ENCODE assay signal across 25 cellular contexts in genomic region chr17:360141-360705, GRCh38. TPM values are rescaled to one million over a fixed set of nuclear protein-coding genes. Genes with fewer than 3 reads are reported as not detected.
DNase-seq lines count a peak whose midpoint lies in the region; ATAC-seq, FAIRE-seq and TF ChIP-seq lines count a peak whose summit lies in the region.
"Had no signal": no experiment of that assay in that cellular context is flagged by ENCODE, and none has a peak within 500 bp of the region (broad histone marks: within the 10 kb centered on the region; RNA-seq: fewer than 3 reads in every experiment).

No MANE protein-coding gene starts in this region.

- H3K27ac ChIP-seq in kidney (ENCODE audit: low read depth in 2 of 2, low read length in 2 of 2) (no peak overlapping the region), neural progenitor cell (no peak overlapping the region), left lung (no peak overlapping the region)
- H3K27ac ChIP-seq: BLaER1 treated with 17β-estradiol and CSF1 and Interleukin-3, amounts not matched to agents 10 nM and 100 nM; HL-60; RWPE1 had no signal

- no peaks in the 10 kb centered on the region for H3K36me3 ChIP-seq in kidney (ENCODE audit: control insufficient read depth in 1 of 2, insufficient read depth in 2 of 2, low read length in 2 of 2)
- H3K36me3 ChIP-seq in neural progenitor cell: no peaks in the 10 kb centered on the region
- H3K36me3 ChIP-seq in left lung: no peaks in the 10 kb centered on the region
- H3K36me3 ChIP-seq: BLaER1 treated with 17β-estradiol and CSF1 and Interleukin-3, amounts not matched to agents 10 nM and 100 nM; HAP-1 had no signal

- peak; percentile 49 for DNase-seq in activated effector memory CD4-positive, alpha-beta T cell treated with anti-CD3 and anti-CD28 coated beads, Interleukin-2, amount 50 U/mL, for 16 hours
- DNase-seq in activated effector memory CD4-positive, alpha-beta T cell treated with Interleukin-2 at 50 U/mL for 16 hours: no peak
- DNase-seq in kidney (peak; percentile 60), neural progenitor cell (ENCODE audit: low spot score) (no peak), left lung (no peak)
- DNase-seq in activated naive CD8-positive, alpha-beta T cell treated with anti-CD3 and anti-CD28 coated beads for 36 hours: no peak
- DNase-seq: 8988T; CD4-positive, alpha-beta memory T cell; DMS 273 treated with DMSO at 0.1 percent for 48 hours; DMS79 treated with DMSO at 0.1 percent for 48 hours; KG1; NCI-H1092; NCI-H1436 treated with DMSO at 0.1 percent for 48 hours; NCI-H1930; NCI-H226; NCI-H510A treated with DMSO at 0.1 percent for 48 hours; NCI-H748 treated with DMSO at 0.1 percent for 48 hours; NK-92 treated with Interleukin-12 subunit alpha and Interleukin-12 subunit beta, amount 100 ng/mL, for 24 hours; SHP77 treated with DMSO at 0.1 percent for 48 hours had no signal

- no peak overlapping the region for H3K4me3 Mint-ChIP-seq in neural progenitor cell
- H3K4me3 Mint-ChIP-seq in activated naive CD8-positive, alpha-beta T cell treated with anti-CD3 and anti-CD28 coated beads for 36 hours: no peak overlapping the region
- H3K4me3 Mint-ChIP-seq: CD4-positive, alpha-beta memory T cell had no signal

- no peak for FAIRE-seq in kidney (lab: Jason Lieb, UNC)

- H3K79me2 ChIP-seq in neural progenitor cell (ENCODE audit: low read depth): no peaks in the 10 kb centered on the region

- H3K9me3 ChIP-seq in kidney (ENCODE audit: control insufficient read depth in 1 of 2, low read length in 2 of 2) (no peaks in the 10 kb centered on the region), neural progenitor cell (ENCODE audit: low read depth) (no peaks in the 10 kb centered on the region), left lung (no peaks in the 10 kb centered on the region)
- H3K9me3 ChIP-seq: Caco-2, HAP-1 had no signal

- H3K4me1 ChIP-seq in kidney (ENCODE audit: control insufficient read depth in 1 of 2, insufficient read depth in 1 of 2, low read depth in 1 of 2, low read length in 2 of 2) (peaks cover 0 to 1% of the 10 kb centered on the region in 2 donors), neural progenitor cell (no peaks in the 10 kb centered on the region), left lung (no peaks in the 10 kb centered on the region)
- H3K4me1 ChIP-seq: Caco-2, HAP-1 had no signal

- H3K9ac ChIP-seq in kidney (ENCODE audit: low read length in 2 of 2): no peak overlapping the region
- H3K9ac ChIP-seq in neural progenitor cell: no peak overlapping the region
- H3K9ac ChIP-seq: BLaER1 treated with 17β-estradiol and CSF1 and Interleukin-3, amounts not matched to agents 10 nM and 100 nM had no signal

- peaks cover 7% of the 10 kb centered on the region for H3K27me3 Mint-ChIP-seq in neural progenitor cell (ENCODE audit: insufficient read depth, low read depth)
- H3K27me3 Mint-ChIP-seq in activated naive CD8-positive, alpha-beta T cell treated with anti-CD3 and anti-CD28 coated beads for 36 hours: peaks cover 4% of the 10 kb centered on the region

- peak overlapping the region; percentile 11 for H3K27ac Mint-ChIP-seq in neural progenitor cell
- H3K27ac Mint-ChIP-seq in activated naive CD8-positive, alpha-beta T cell treated with anti-CD3 and anti-CD28 coated beads for 36 hours: no peak overlapping the region
- H3K27ac Mint-ChIP-seq: CD4-positive, alpha-beta memory T cell had no signal

- intact Hi-C loops in kidney (cut with DNase I): no loop called here
- intact Hi-C loops in left lung (cut with DNase I): no loop called here

- H3K27me3 ChIP-seq in neural progenitor cell: no peaks in the 10 kb centered on the region
- no peaks in the 10 kb centered on the region for H3K27me3 ChIP-seq in left lung

- peaks cover 5% of the 10 kb centered on the region for H3F3A ChIP-seq in neural progenitor cell (ENCODE audit: low read depth)

- H3K4me3 ChIP-seq in kidney (ENCODE audit: low read length in 2 of 2): no peak overlapping the region
- no peak overlapping the region for H3K4me3 ChIP-seq in neural progenitor cell
- H3K4me3 ChIP-seq in left lung: no peak overlapping the region
- H3K4me3 ChIP-seq: BLaER1 treated with 17β-estradiol and CSF1 and Interleukin-3, amounts not matched to agents 10 nM and 100 nM; HAP-1 had no signal

- ATAC-seq in HG02571 (IDR thresholded peaks at IDR 0.05; ENCODE audit: unreplicated experiment) (no peak), left lung (no peak)

- no peak for TF ChIP-seq CTCF in kidney (IDR thresholded peaks at IDR 0.05; ENCODE audit: borderline replicate concordance, extremely low read depth, insufficient read depth)
- no peak for TF ChIP-seq CTCF in neural progenitor cell (IDR thresholded peaks at IDR 0.05)
- TF ChIP-seq CTCF in left lung (IDR thresholded peaks at IDR 0.05): no peak

- no peak overlapping the region for H2AFZ ChIP-seq in neural progenitor cell (replicated peaks)

- H4K20me1 ChIP-seq in neural progenitor cell (ENCODE audit: low read depth): no peaks in the 10 kb centered on the region

- H3K4me1 Mint-ChIP-seq in neural progenitor cell: peaks cover 36% of the 10 kb centered on the region
- H3K4me1 Mint-ChIP-seq in activated naive CD8-positive, alpha-beta T cell treated with anti-CD3 and anti-CD28 coated beads for 36 hours: peaks cover 12% of the 10 kb centered on the region

- no peak overlapping the region for H3K4me2 ChIP-seq in neural progenitor cell
- H3K4me2 ChIP-seq: BLaER1 treated with 17β-estradiol and CSF1 and Interleukin-3, amounts not matched to agents 10 nM and 100 nM had no signal

- peaks cover 2% of the 10 kb centered on the region for H3K36me3 Mint-ChIP-seq in neural progenitor cell
- H3K36me3 Mint-ChIP-seq in activated naive CD8-positive, alpha-beta T cell treated with anti-CD3 and anti-CD28 coated beads for 36 hours: no peaks in the 10 kb centered on the region
- H3K36me3 Mint-ChIP-seq: CD4-positive, alpha-beta memory T cell had no signal

- peaks cover 9% of the 10 kb centered on the region for H3K9me3 Mint-ChIP-seq in neural progenitor cell
- H3K9me3 Mint-ChIP-seq in activated naive CD8-positive, alpha-beta T cell treated with anti-CD3 and anti-CD28 coated beads for 36 hours: peaks cover 2% of the 10 kb centered on the region

RNA-seq across cellular contexts. Expression of gene RPH3AL, which starts 7.6 kb away (rescaled TPM):
- total RNA-seq in kidney (55.9 TPM), neural progenitor cell (ENCODE audit: low replicate concordance) (7.5 TPM in 2 replicates), left lung (10 to 100 TPM; 44.7 to 57.1 TPM)
- 18.1 TPM for polyA plus RNA-seq in kidney (ENCODE audit: insufficient read depth, low read depth, low replicate concordance)
- 1 to 10 TPM in 1 of 2 experiments, under 1 TPM in 1; 0.64 to 1.2 TPM for total RNA-seq in activated naive CD8-positive, alpha-beta T cell treated with anti-CD3 and anti-CD28 coated beads for 36 hours

Comparison
In these comparisons a context has a peak if more than half of its experiments do, and no peak if none do; other contexts are left out.
1. DNase-seq: peak in activated effector memory CD4-positive, alpha-beta T cell treated with anti-CD3 and anti-CD28 coated beads, Interleukin-2, amount 50 U/mL, for 16 hours (single experiment) and kidney (single experiment); none in activated effector memory CD4-positive, alpha-beta T cell treated with Interleukin-2 at 50 U/mL for 16 hours (single experiment), neural progenitor cell (single experiment), activated naive CD8-positive, alpha-beta T cell treated with anti-CD3 and anti-CD28 coated beads for 36 hours (single experiment) and left lung (0 of 2).